26 cellular contexts compared by ENCODE assay signal in the genomic region with DNA sequence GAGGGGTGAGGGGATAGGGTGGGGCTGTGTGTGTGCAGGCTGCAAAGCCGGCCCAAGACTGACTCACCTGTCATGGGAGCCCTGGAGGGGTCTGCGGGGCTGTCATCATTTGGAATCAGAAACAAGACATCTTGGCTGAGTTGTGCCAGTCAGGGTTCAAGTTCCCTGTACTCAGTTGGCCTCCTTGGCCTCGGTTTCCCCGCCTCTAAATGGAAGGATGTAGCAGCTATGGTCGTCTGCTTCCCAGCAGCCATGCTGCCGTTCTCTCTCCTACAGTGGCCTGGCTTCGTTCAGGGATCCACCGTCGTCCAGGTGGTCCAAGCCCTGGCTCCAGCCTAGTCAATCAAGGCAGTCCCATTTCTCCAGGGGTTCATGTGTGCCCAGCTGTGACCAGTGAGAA.
"Had no signal": no experiment of that assay in that cellular context is flagged by ENCODE, and none has a peak within 500 bp of the region (broad histone marks: within the 10 kb centered on the region; RNA-seq: fewer than 3 reads in every experiment).

No MANE protein-coding gene starts in this region.

- H3K4me1 Mint-ChIP-seq: natural killer cell; stimulated activated effector memory CD8-positive, alpha-beta T cell treated with anti-CD3 and anti-CD28 coated beads, Interleukin-12 subunit alpha, Interleukin-12 subunit beta, amount 100 ng/mL, for 72 hours had no signal

- DNase-seq: hippocampal formation; kidney; left colon; lower lobe of right lung; mammary epithelial cell; mesenchymal stem cell; naive B cell; natural killer cell; nephron progenitor cell; retina; right cardiac atrium; stimulated activated CD4-positive, alpha-beta T cell treated with anti-CD3 and anti-CD28 coated beads, Interleukin-4, amount 100 ng/mL, for 24 hours; stimulated activated naive CD4-positive, alpha-beta T cell; tibial artery; upper lobe of right lung; uterus had no signal

- H3K36me3 ChIP-seq: left lung, lower lobe of right lung, neural progenitor cell, ovary, prostate gland, suprapubic skin, thoracic aorta, tibial artery, upper lobe of right lung, uterus had no signal

- H3K27ac ChIP-seq: left lung, lower lobe of right lung, neural progenitor cell, ovary, skin epidermis, suprapubic skin, thoracic aorta, tibial artery, upper lobe of right lung, uterus had no signal

- H3K9me3 Mint-ChIP-seq: naive B cell; natural killer cell; nephron progenitor cell; neural progenitor cell; stimulated activated effector memory CD8-positive, alpha-beta T cell treated with anti-CD3 and anti-CD28 coated beads, Interleukin-12 subunit alpha, Interleukin-12 subunit beta, amount 100 ng/mL, for 72 hours; stimulated activated naive CD8-positive, alpha-beta T cell treated with anti-CD3 and anti-CD28 coated beads, Interleukin-15, Interleukin-2, amounts not matched to agents 100 ng/mL and 50 ng/mL, for 24 hours had no signal

- H3K27me3 ChIP-seq: left lung, neural progenitor cell, ovary, suprapubic skin, tibial artery, upper lobe of right lung, uterus had no signal

- H3K4me3 ChIP-seq: left lung, lower lobe of right lung, neural progenitor cell, ovary, prostate gland, skin epidermis, suprapubic skin, thoracic aorta, tibial artery, upper lobe of right lung, uterus had no signal

- H3K36me3 Mint-ChIP-seq: mesothelial cell of epicardium; naive B cell; natural killer cell; neural progenitor cell; stimulated activated effector memory CD8-positive, alpha-beta T cell treated with anti-CD3 and anti-CD28 coated beads, Interleukin-12 subunit alpha, Interleukin-12 subunit beta, amount 100 ng/mL, for 72 hours had no signal

- H3K4me1 ChIP-seq: left lung, lower lobe of right lung, neural progenitor cell, suprapubic skin, tibial artery, upper lobe of right lung, uterus had no signal

- H3K4me3 Mint-ChIP-seq: mesothelial cell of epicardium; naive B cell; natural killer cell; neural progenitor cell; stimulated activated effector memory CD8-positive, alpha-beta T cell treated with anti-CD3 and anti-CD28 coated beads, Interleukin-12 subunit alpha, Interleukin-12 subunit beta, amount 100 ng/mL, for 72 hours; stimulated activated naive CD8-positive, alpha-beta T cell treated with anti-CD3 and anti-CD28 coated beads, Interleukin-15, Interleukin-2, amounts not matched to agents 100 ng/mL and 50 ng/mL, for 24 hours had no signal

- H3K27me3 Mint-ChIP-seq: stimulated activated naive CD8-positive, alpha-beta T cell treated with anti-CD3 and anti-CD28 coated beads, Interleukin-15, Interleukin-2, amounts not matched to agents 100 ng/mL and 50 ng/mL, for 24 hours had no signal

- H3K27ac Mint-ChIP-seq: mesothelial cell of epicardium; naive B cell; natural killer cell; nephron progenitor cell; neural progenitor cell; stimulated activated effector memory CD8-positive, alpha-beta T cell treated with anti-CD3 and anti-CD28 coated beads, Interleukin-12 subunit alpha, Interleukin-12 subunit beta, amount 100 ng/mL, for 72 hours; stimulated activated naive CD8-positive, alpha-beta T cell treated with anti-CD3 and anti-CD28 coated beads, Interleukin-15, Interleukin-2, amounts not matched to agents 100 ng/mL and 50 ng/mL, for 24 hours had no signal

- H3K9me3 ChIP-seq: left lung, lower lobe of right lung, ovary, prostate gland, suprapubic skin, thoracic aorta, tibial artery, upper lobe of right lung, uterus had no signal
